Comparison of ENCODE assay signal across 34 cellular contexts in the genomic region with DNA sequence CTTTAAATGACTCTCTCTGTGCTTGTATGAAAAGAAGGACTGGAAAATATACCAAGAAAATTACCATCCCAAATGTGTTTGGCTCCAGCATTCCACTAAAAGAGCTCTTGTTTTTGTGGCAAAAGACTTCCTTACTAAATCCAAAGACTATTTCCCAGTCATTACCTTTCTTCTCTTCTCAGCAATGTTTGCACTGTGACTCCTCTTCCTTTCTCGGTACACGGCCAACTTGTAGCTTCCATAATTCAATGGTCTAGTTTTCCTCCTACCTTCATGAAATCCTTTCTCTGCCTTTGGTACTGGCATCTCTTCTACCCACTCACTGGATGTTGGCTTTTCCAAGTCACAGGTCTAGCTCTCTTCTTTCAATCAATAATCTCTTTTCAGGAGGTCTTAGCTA.
"Had no signal": no experiment of that assay in that cellular context is flagged by ENCODE, and none has a peak within 500 bp of the region (broad histone marks: within the 10 kb centered on the region; RNA-seq: fewer than 3 reads in every experiment).

No MANE protein-coding gene starts in this region.

- DNase-seq: Karpas-422, Kasumi-1, MG63, MM.1S, MV-4-11, NCI-H1048, NCI-H1092, NCI-H1092 treated with DMSO at 0.1 percent for 48 hours, NCI-H1105, NCI-H1105 treated with DMSO at 0.1 percent for 48 hours, NCI-H1417, NCI-H1417 treated with DMSO at 0.1 percent for 48 hours, NCI-H1436, NCI-H1436 treated with DMSO at 0.1 percent for 48 hours, NCI-H146, NCI-H1694, NCI-H1694 treated with DMSO at 0.1 percent for 48 hours, NCI-H187, NCI-H187 treated with DMSO at 0.1 percent for 48 hours, NCI-H1930, NCI-H2029, NCI-H2029 treated with DMSO at 0.1 percent for 48 hours, NCI-H2081, NCI-H2081 treated with DMSO at 0.1 percent for 48 hours, NCI-H2107, NCI-H2171, NCI-H2171 treated with DMSO at 0.1 percent for 48 hours, NCI-H2227 treated with DMSO at 0.1 percent for 48 hours, NCI-H226, NCI-H345, NCI-H446, NCI-H446 treated with DMSO at 0.1 percent for 48 hours, NCI-H510A, NCI-H510A treated with DMSO at 0.1 percent for 48 hours had no signal

- H3K9me3 ChIP-seq: MG63 had no signal

- H3K4me3 ChIP-seq: MG63 had no signal

- H3K27me3 ChIP-seq: MG63 had no signal

- H3K36me3 ChIP-seq: MG63 had no signal
